8 cellular contexts compared by ENCODE assay signal in the genomic region with DNA sequence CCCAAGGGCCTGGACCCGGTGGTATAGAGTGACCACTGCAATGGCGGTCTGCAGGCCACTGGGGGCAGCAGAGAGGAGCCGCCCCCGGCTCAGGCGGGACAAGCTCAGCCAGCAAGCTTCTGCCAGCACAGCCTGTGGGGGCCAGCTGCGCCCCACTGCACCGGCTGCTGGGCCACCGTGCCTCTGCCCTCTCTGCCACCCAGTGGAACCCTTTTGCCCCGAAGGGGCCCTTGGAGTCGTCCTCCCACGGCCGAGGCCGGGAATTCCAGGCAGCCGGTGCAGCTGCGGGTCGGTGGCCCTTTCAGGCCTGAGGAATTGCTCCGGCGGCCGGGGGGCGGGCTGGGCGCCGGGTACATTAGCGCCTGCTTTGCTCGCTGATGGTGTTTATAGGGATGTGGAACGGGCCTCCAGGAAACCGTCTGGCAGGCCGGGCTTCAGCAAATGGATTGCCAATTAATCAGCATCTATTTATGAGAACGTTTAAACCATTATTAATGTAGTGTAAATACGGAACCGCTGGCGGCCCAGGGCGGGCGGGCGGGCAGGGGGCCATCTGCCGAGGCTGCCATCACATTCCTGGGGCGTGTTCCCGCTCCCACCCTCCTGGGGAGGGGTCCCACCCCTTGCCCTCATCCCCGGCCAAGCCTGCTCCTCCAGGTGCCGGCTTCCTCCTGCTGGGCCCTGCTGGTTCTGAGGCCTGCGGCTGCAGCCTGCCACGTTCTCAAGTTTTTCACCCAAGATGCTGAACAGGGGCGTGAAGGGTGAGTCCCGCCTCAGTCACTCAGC.
DNase-seq lines count a peak whose midpoint lies in the region; ATAC-seq and TF ChIP-seq lines count a peak whose summit lies in the region.

No MANE protein-coding gene starts in this region.

- peaks cover 11% of the 10 kb centered on the region for H3K9me3 Mint-ChIP-seq in chondrocyte (ENCODE audit: low read depth)

- ATAC-seq in HG03066 (IDR thresholded peaks at IDR 0.05; ENCODE audit: low read depth, unreplicated experiment), result peak; percentile 63
- ATAC-seq in left lobe of liver, result peak; percentile 96
- ATAC-seq in GM21723 (IDR thresholded peaks at IDR 0.05; ENCODE audit: unreplicated experiment), result no peak
- no peak for ATAC-seq in HG03442 (IDR thresholded peaks at IDR 0.05; ENCODE audit: unreplicated experiment)

- peaks cover 6% of the 10 kb centered on the region for H3K4me1 Mint-ChIP-seq in chondrocyte (ENCODE audit: low read depth)

- H3K4me3 Mint-ChIP-seq in chondrocyte (ENCODE audit: unreplicated experiment), result no peak overlapping the region

- no peak overlapping the region for H3K27ac Mint-ChIP-seq in chondrocyte (ENCODE audit: unreplicated experiment)

- peak; percentile 88 for TF ChIP-seq CTCF in chondrocyte (IDR thresholded peaks at IDR 0.05)

- H3K27me3 Mint-ChIP-seq in chondrocyte (ENCODE audit: low read depth), result peaks cover 24% of the 10 kb centered on the region

- peaks cover 3% of the 10 kb centered on the region for H3K36me3 Mint-ChIP-seq in chondrocyte (ENCODE audit: low read depth)

- peak; percentile 14 for DNase-seq in DMS114 treated with DMSO at 0.1 percent for 48 hours (lab: John Stamatoyannopoulos, UW; ENCODE audit: unreplicated experiment)
- DNase-seq in SW 1271 (lab: John Stamatoyannopoulos, UW), result peak; percentile 9 to 15
- no peak for DNase-seq in chondrocyte (ENCODE audit: low spot score)
- peak; percentile 51 for DNase-seq in left lobe of liver (ENCODE audit: low spot score)
- peak; percentile 23 to 24 for DNase-seq in stimulated activated CD4-positive, alpha-beta T cell treated with anti-CD3 and anti-CD28 coated beads, Interleukin-4, amount 100 ng/mL, for 48 hours (ENCODE audit: low read depth in 2 of 2)

Comparison
In these comparisons a context has a peak if more than half of its experiments do, and no peak if none do; other contexts are left out.
1. ATAC-seq: peak in HG03066 (single experiment) and left lobe of liver (single experiment); none in GM21723 (single experiment) and HG03442 (single experiment).